In the genomic region with DNA sequence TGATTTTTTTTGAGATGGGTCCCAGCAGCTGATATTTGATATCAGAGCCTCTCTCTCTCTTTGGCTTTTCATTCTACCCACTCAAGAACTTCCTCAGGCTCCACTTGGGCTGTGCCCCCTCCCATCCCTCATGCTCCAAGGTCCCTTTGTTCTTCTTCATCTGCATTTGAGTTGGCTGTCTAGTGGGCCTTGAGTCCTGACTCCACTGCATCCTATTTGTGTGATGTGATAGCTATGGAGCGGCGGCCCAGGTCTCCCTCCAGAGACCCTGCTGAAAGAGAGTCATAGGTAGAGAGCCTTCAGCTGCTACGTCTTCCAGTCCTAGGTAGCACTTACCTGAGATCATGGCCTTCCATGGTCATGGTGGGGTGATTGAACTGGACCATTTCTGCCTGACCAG, we compare ENCODE assay signal across 23 cellular contexts.
DNase-seq lines count a peak whose midpoint lies in the region; FAIRE-seq and TF ChIP-seq lines count a peak whose summit lies in the region.
"Had no signal": no experiment of that assay in that cellular context is flagged by ENCODE, and none has a peak within 500 bp of the region (broad histone marks: within the 10 kb centered on the region; RNA-seq: fewer than 3 reads in every experiment).

No MANE protein-coding gene starts in this region.

- H4K5ac ChIP-seq in H9 (ENCODE audit: insufficient read length, low read depth, low read length), result no peak overlapping the region

- CTCF ChIA-PET in activated naive CD4-positive, alpha-beta T cell treated with anti-CD3 and anti-CD28 coated beads, Interleukin-2, amount 10 ng/mL, durations not matched to agents 7 days and 5 days (lab: Charles Lee), result no interaction called here

- H2BK15ac ChIP-seq in H9 (ENCODE audit: low read depth, low read length), result no peak overlapping the region

- H3K56ac ChIP-seq in H9 (ENCODE audit: insufficient read length, low read depth, low read length), result no peak overlapping the region

- H3K4me3 ChIP-seq in small intestine (ENCODE audit: low read depth in 1 of 2, low read length in 2 of 2), result no peak overlapping the region
- H3K4me3 ChIP-seq: GM23338, HAP-1 had no signal

- no peak overlapping the region for H3K4ac ChIP-seq in H9 (ENCODE audit: low read depth, low read length)

- no peaks in the 10 kb centered on the region for H3K9me3 Mint-ChIP-seq in activated T-cell treated with anti-CD3 and anti-CD28 coated beads, Interleukin-2, amount 50 U/mL, for 24 hours
- H3K9me3 Mint-ChIP-seq in progenitor cell of endocrine pancreas (ENCODE audit: low read depth) (no peaks in the 10 kb centered on the region), H9 (no peaks in the 10 kb centered on the region; a peak in 1 of 5 replicates)
- H3K9me3 Mint-ChIP-seq in activated naive CD4-positive, alpha-beta T cell treated with anti-CD3 and anti-CD28 coated beads, Interleukin-2, amount 10 ng/mL, durations not matched to agents 7 days and 5 days, result no peaks in the 10 kb centered on the region
- H3K9me3 Mint-ChIP-seq: GM23338 had no signal

- H3K79me2 ChIP-seq in H9 (ENCODE audit: insufficient read depth, low read length), result no peaks in the 10 kb centered on the region

- no peak overlapping the region for H2BK120ac ChIP-seq in H9 (ENCODE audit: low read depth, low read length, poor library complexity, severe bottlenecking)

- H4K91ac ChIP-seq in H9 (ENCODE audit: insufficient read length, low read depth, low read length), result no peak overlapping the region

- no peak overlapping the region for H3K18ac ChIP-seq in H9 (ENCODE audit: insufficient read length, low read depth, low read length)

- H3K27me3 Mint-ChIP-seq in activated T-cell treated with anti-CD3 and anti-CD28 coated beads, Interleukin-2, amount 50 U/mL, for 24 hours, result peaks cover 50% of the 10 kb centered on the region
- H3K27me3 Mint-ChIP-seq in progenitor cell of endocrine pancreas (peaks cover 14% of the 10 kb centered on the region), H9 (ENCODE audit: low read depth) (peaks cover 92% of the 10 kb centered on the region)
- peaks cover 45% of the 10 kb centered on the region for H3K27me3 Mint-ChIP-seq in activated naive CD4-positive, alpha-beta T cell treated with anti-CD3 and anti-CD28 coated beads, Interleukin-2, amount 10 ng/mL, durations not matched to agents 7 days and 5 days

- no peaks in the 10 kb centered on the region for H3K23me2 ChIP-seq in H9 (ENCODE audit: insufficient read length, low read depth, low read length, poor library complexity, severe bottlenecking)

- H2AFZ ChIP-seq in H9 (ENCODE audit: low read length), result no peak overlapping the region
- H2AFZ ChIP-seq: GM23338 had no signal

- H3K9me3 ChIP-seq in small intestine (ENCODE audit: control insufficient read depth, low read depth) (no peaks in the 10 kb centered on the region), H9 (ENCODE audit: control insufficient read depth, low read depth, low read length) (no peaks in the 10 kb centered on the region)
- H3K9me3 ChIP-seq: HAP-1 had no signal

- H2BK12ac ChIP-seq in H9 (ENCODE audit: insufficient read length, low read depth, low read length), result no peak overlapping the region

- no peaks in the 10 kb centered on the region for H3K36me3 ChIP-seq in small intestine (ENCODE audit: control insufficient read depth in 2 of 2, insufficient read depth in 2 of 2, low read length in 2 of 2)
- H3K36me3 ChIP-seq: HAP-1 had no signal

- 84 to 93% (median 91%) methylated on average over 3 of the region's 3 CpGs for WGBS in small intestine, 3 donors
- WGBS in H9 (ENCODE audit: extremely low coverage, insufficient read length, low lambda C conversion rate), result no CpG with 5 or more reads among the region's 3 CpGs

- no peak overlapping the region for H2BK5ac ChIP-seq in H9 (ENCODE audit: insufficient read length, low read length)

- H3K23ac ChIP-seq in H9 (ENCODE audit: insufficient read length, low read depth, low read length), result no peak overlapping the region

- H3K27ac ChIP-seq in small intestine (ENCODE audit: low read depth in 1 of 2, low read length in 1 of 2) (no peak overlapping the region), H9 (ENCODE audit: insufficient read length, low read depth, low read length) (no peak overlapping the region)
- H3K27ac ChIP-seq: 22Rv1 had no signal

- DNase-seq in activated T-cell treated with anti-CD3 and anti-CD28 coated beads, Interleukin-2, amount 50 U/mL, for 24 hours, result no peak
- DNase-seq in activated T-cell treated with anti-CD3 and anti-CD28 coated beads, Interleukin-2, amount 50 U/mL, for 48 hours, result no peak
- DNase-seq in islet precursor cell (peak; percentile 30), progenitor cell of endocrine pancreas (ENCODE audit: low spot score, unreplicated experiment) (no peak), NOMO-1 treated with dmso at 0.1 percent for 144 hours (lab: John Stamatoyannopoulos, UW; ENCODE audit: unreplicated experiment) (no peak), small intestine (no peak), H9 (no peak)
- no peak for DNase-seq in activated naive CD4-positive, alpha-beta T cell treated with anti-CD3 and anti-CD28 coated beads, Interleukin-2, amount 10 ng/mL, durations not matched to agents 7 days and 5 days
- DNase-seq: C1 segment of cervical spinal cord; Calu3; CD4-positive, alpha-beta memory T cell; COR-L47; DMS53; DMS79 treated with DMSO at 0.1 percent for 48 hours; GF-D8; HFFc6 had no signal

- H3T11ph ChIP-seq in H9 (ENCODE audit: low read length), result no peak overlapping the region

- H3K4me3 Mint-ChIP-seq in activated T-cell treated with anti-CD3 and anti-CD28 coated beads, Interleukin-2, amount 50 U/mL, for 24 hours, result no peak overlapping the region
- no peak overlapping the region for H3K4me3 Mint-ChIP-seq in progenitor cell of endocrine pancreas (ENCODE audit: low read depth)
- no peak overlapping the region for H3K4me3 Mint-ChIP-seq in activated naive CD4-positive, alpha-beta T cell treated with anti-CD3 and anti-CD28 coated beads, Interleukin-2, amount 10 ng/mL, durations not matched to agents 7 days and 5 days
- no peak overlapping the region; a peak in 1 of 5 replicates for H3K4me3 Mint-ChIP-seq in H9
- H3K4me3 Mint-ChIP-seq: B cell; CD4-positive, alpha-beta memory T cell; GM23338; HFFc6 had no signal

- no peak overlapping the region for H4K8ac ChIP-seq in H9 (replicated peaks; ENCODE audit: insufficient read length, low read depth, low read length)

- H3K79me1 ChIP-seq in H9 (ENCODE audit: insufficient read depth, low read depth, low read length, poor library complexity, severe bottlenecking), result no peaks in the 10 kb centered on the region

- H3K4me1 ChIP-seq in small intestine (ENCODE audit: control insufficient read depth in 2 of 2, insufficient read depth in 1 of 2, low read depth in 1 of 2, low read length in 1 of 2) (no peaks in the 10 kb centered on the region), H9 (ENCODE audit: insufficient read depth, low read length) (no peaks in the 10 kb centered on the region)
- H3K4me1 ChIP-seq: HAP-1 had no signal

- no peak overlapping the region for H3K14ac ChIP-seq in H9 (ENCODE audit: insufficient read depth, low read length)

- no peak overlapping the region for H2BK20ac ChIP-seq in H9 (ENCODE audit: low read depth, low read length, poor library complexity, severe bottlenecking)

- no peak overlapping the region for H2AK5ac ChIP-seq in H9 (ENCODE audit: insufficient read length, low read length)

- H4K20me1 ChIP-seq in H9 (ENCODE audit: control insufficient read depth, insufficient read depth, insufficient read length), result no peaks in the 10 kb centered on the region

- H3K27ac Mint-ChIP-seq in activated T-cell treated with anti-CD3 and anti-CD28 coated beads, Interleukin-2, amount 50 U/mL, for 24 hours, result peak overlapping the region; percentile 20
- peak overlapping the region; percentile 37 for H3K27ac Mint-ChIP-seq in progenitor cell of endocrine pancreas
- H3K27ac Mint-ChIP-seq in activated naive CD4-positive, alpha-beta T cell treated with anti-CD3 and anti-CD28 coated beads, Interleukin-2, amount 10 ng/mL, durations not matched to agents 7 days and 5 days, result no peak overlapping the region
- H3K27ac Mint-ChIP-seq in H9, result no peak overlapping the region
- H3K27ac Mint-ChIP-seq: B cell; CD4-positive, alpha-beta memory T cell; GM23338; HFFc6 had no signal

- no peaks in the 10 kb centered on the region for H3K4me1 Mint-ChIP-seq in activated T-cell treated with anti-CD3 and anti-CD28 coated beads, Interleukin-2, amount 50 U/mL, for 24 hours (ENCODE audit: low read depth)
- H3K4me1 Mint-ChIP-seq in progenitor cell of endocrine pancreas (ENCODE audit: low read depth) (no peaks in the 10 kb centered on the region), H9 (peaks cover 3 to 5% of the 10 kb centered on the region in 2 experiments; a peak in 2 of 4 replicates)
- no peaks in the 10 kb centered on the region for H3K4me1 Mint-ChIP-seq in activated naive CD4-positive, alpha-beta T cell treated with anti-CD3 and anti-CD28 coated beads, Interleukin-2, amount 10 ng/mL, durations not matched to agents 7 days and 5 days
- H3K4me1 Mint-ChIP-seq: B cell; CD4-positive, alpha-beta memory T cell had no signal

- H3K36me3 Mint-ChIP-seq in activated T-cell treated with anti-CD3 and anti-CD28 coated beads, Interleukin-2, amount 50 U/mL, for 24 hours (ENCODE audit: low read depth), result no peaks in the 10 kb centered on the region
- H3K36me3 Mint-ChIP-seq in progenitor cell of endocrine pancreas (ENCODE audit: insufficient read depth) (no peaks in the 10 kb centered on the region), H9 (ENCODE audit: insufficient read depth in 1 of 3, low read depth in 3 of 3) (no peaks in the 10 kb centered on the region)
- no peaks in the 10 kb centered on the region for H3K36me3 Mint-ChIP-seq in activated naive CD4-positive, alpha-beta T cell treated with anti-CD3 and anti-CD28 coated beads, Interleukin-2, amount 10 ng/mL, durations not matched to agents 7 days and 5 days
- H3K36me3 Mint-ChIP-seq: CD4-positive, alpha-beta memory T cell had no signal

- H3K27me3 ChIP-seq in small intestine (ENCODE audit: control insufficient read depth in 2 of 2, insufficient read depth in 2 of 2, low read length in 2 of 2) (peaks cover 0 to 4% of the 10 kb centered on the region in 2 donors), H9 (ENCODE audit: insufficient read depth, low read length) (peaks cover 2% of the 10 kb centered on the region; the same call in 1 of the 2 replicates)

- no peak overlapping the region for H3K9ac ChIP-seq in H9 (ENCODE audit: extremely low read depth, insufficient read length, low read length)

- TF ChIP-seq CTCF in progenitor cell of endocrine pancreas (IDR thresholded peaks at IDR 0.05; ENCODE audit: unreplicated experiment) (no peak), H9 (conservative IDR thresholded peaks at IDR 0.05) (no peak)

- no peak for FAIRE-seq in small intestine (lab: Jason Lieb, UNC)
- FAIRE-seq: A204.1, GM12891, GM18507 had no signal

- no peak overlapping the region for H3K4me2 ChIP-seq in H9 (ENCODE audit: insufficient read depth, insufficient read length, low read length)
- H3K4me2 ChIP-seq: GM23338 had no signal

Comparison
In these comparisons a context has a peak if more than half of its experiments do, and no peak if none do; other contexts are left out.
1. H3K27ac Mint-ChIP-seq: peak in activated T-cell treated with anti-CD3 and anti-CD28 coated beads, Interleukin-2, amount 50 U/mL, for 24 hours (single experiment) and progenitor cell of endocrine pancreas (single experiment); none in activated naive CD4-positive, alpha-beta T cell treated with anti-CD3 and anti-CD28 coated beads, Interleukin-2, amount 10 ng/mL, durations not matched to agents 7 days and 5 days (single experiment) and H9 (0 of 3).